3 cellular contexts compared by ENCODE assay signal in the genomic region with DNA sequence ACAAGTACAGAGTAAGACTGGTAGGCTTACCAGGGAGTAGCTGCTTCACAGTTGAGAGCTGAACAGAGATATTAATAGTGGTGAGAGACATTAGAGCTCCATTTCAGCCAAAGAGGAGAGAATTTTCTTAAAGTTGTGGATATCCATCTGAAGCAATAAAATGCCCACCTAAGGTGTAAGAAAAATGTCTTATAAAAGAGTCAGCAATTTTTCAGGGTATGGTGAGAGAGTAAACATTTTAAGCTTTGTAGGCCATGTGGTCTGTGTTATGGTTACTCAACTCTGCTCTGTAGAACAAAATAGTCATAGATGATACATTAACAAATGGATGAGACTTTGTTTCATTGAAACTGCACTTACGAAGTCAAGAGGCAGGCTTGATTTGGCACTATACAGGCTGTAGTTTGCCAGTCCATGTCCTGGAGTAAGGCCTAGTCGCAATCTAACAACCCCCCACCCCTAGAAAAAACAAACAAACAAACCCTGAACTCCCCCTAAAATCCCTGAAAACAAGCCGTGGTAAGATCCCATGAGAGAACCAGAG.
"Had no signal": no experiment of that assay in that cellular context is flagged by ENCODE, and none has a peak within 500 bp of the region (broad histone marks: within the 10 kb centered on the region; RNA-seq: fewer than 3 reads in every experiment).

No MANE protein-coding gene starts in this region.

- H2AFZ ChIP-seq: GM23338 had no signal

- H3K4me3 ChIP-seq: GM23338 had no signal

- H3K4me2 ChIP-seq: GM23338 had no signal

- ATAC-seq: GM23338 had no signal

- DNase-seq: H9, HCEC 1CT had no signal
